Comparison of ENCODE assay signal across 8 cellular contexts in the genomic region with DNA sequence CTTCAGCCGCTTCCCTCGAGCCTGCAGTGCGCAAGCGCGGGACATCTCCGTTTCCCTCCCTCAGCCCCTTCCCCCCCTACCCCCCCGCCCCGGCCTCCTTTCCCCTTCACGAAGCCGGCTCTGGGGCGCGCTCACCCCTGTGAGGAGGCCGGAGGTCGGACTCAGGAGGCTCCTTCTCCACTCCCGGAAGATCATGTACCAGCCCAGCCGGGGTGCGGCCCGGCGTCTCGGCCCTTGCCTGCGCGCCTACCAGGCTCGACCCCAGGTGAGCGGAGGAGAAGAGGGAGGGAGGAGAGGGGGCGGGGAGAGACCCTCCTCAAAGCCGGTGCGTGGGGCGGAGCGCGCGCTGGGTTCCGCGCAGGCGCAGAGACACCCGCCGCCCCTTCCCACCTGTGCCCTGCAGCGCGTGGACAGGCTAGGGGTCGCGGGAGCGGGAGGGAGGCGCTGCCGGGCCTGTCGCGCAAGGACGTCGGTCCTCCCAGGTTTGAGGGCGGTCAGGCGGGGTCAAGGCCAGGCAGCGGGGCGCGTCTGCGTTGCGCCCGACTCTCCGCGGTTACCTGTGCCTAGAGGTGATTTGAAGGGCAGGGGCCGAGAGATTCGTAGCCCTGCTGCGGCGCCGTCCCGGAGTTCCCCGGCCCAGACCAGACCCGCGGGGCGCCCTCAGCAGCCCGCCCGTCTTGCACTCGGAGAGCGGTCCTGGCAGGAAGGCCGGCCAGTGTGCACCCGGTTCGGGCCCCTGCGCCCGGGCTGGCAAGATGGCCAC.
A peak's percentile ranks its signal among the peaks of the same experiment; 100 is the strongest.
DNase-seq lines count a peak whose midpoint lies in the region; ATAC-seq lines count a peak whose summit lies in the region.

A gene with protein sequence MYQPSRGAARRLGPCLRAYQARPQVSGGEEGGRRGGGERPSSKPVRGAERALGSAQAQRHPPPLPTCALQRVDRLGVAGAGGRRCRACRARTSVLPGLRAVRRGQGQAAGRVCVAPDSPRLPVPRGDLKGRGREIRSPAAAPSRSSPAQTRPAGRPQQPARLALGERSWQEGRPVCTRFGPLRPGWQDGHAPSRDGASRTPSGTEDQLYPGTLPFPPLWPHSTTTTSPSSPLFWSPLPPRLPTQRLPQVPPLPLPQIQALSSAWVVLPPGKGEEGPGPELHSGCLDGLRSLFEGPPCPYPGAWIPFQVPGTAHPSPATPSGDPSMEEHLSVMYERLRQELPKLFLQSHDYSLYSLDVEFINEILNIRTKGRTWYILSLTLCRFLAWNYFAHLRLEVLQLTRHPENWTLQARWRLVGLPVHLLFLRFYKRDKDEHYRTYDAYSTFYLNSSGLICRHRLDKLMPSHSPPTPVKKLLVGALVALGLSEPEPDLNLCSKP (plus strand): TSS at position 95 of the 763 bp plus-strand sequence. CDS start 99 bp downstream, at position 194.

- peak; percentile 84 for DNase-seq in AG08396 (ENCODE audit: low spot score)
- DNase-seq in NCI-H446 treated with DMSO at 0.1 percent for 48 hours (lab: John Stamatoyannopoulos, UW): peak; percentile 85
- DNase-seq in activated CD4-positive, CD25-positive, alpha-beta regulatory T cell treated with anti-CD3 and anti-CD28 coated beads, Interleukin-2, amount 50 U/mL, for 72 hours: peak; percentile 88
- peak; percentile 92 for DNase-seq in cerebellar cortex (ENCODE audit: low spot score)
- peak; percentile 90 for DNase-seq in kidney glomerular epithelial cell (lab: John Stamatoyannopoulos, UW)
- peak; percentile 60 to 87 (median 76) for DNase-seq in stimulated activated CD4-positive, alpha-beta T cell treated with anti-CD3 and anti-CD28 coated beads, Interleukin-1b, Interleukin-23, amount 100 ng/mL, for 24 hours (ENCODE audit: low read depth in 4 of 4, low spot score in 1 of 4)

- ATAC-seq in GM19035 (IDR thresholded peaks at IDR 0.05; ENCODE audit: unreplicated experiment) (peak; percentile 64), HG03342 (IDR thresholded peaks at IDR 0.05; ENCODE audit: unreplicated experiment) (peak; percentile 62)

Comparison
In these comparisons a context has a peak if more than half of its experiments do, and no peak if none do; other contexts are left out.
1. Peak in every context shown above with its lines: DNase-seq and ATAC-seq.